ENCODE assay signal across 8 cellular contexts in genomic region chr3:120348065-120348980, GRCh38. TPM values are rescaled to one million over a fixed set of nuclear protein-coding genes. Genes with fewer than 3 reads are reported as not detected.
DNase-seq lines count a peak whose midpoint lies in the region; ATAC-seq and FAIRE-seq lines count a peak whose summit lies in the region.

No MANE protein-coding gene starts in this region.

- peak overlapping the region; percentile 93 for H3K27ac ChIP-seq in rectal smooth muscle tissue (ENCODE audit: low read depth, low read length)

- no peaks in the 10 kb centered on the region for H3K27me3 ChIP-seq in rectal smooth muscle tissue (ENCODE audit: control insufficient read depth, insufficient read depth, low read length)

- DNase-seq in DMS53 treated with DMSO at 0.1 percent for 48 hours (lab: John Stamatoyannopoulos, UW; ENCODE audit: unreplicated experiment) (peak; percentile 12), OCI-M1 (lab: John Stamatoyannopoulos, UW) (peak; percentile 52), activated gamma-delta T cell (lab: John Stamatoyannopoulos, UW) (peak; percentile 50), frontal cortex (ENCODE audit: low spot score in 2 of 2) (peak; percentile 11 to 22), NCI-H2196 (lab: John Stamatoyannopoulos, UW; ENCODE audit: unreplicated experiment) (no peak)

- H3K9ac ChIP-seq in rectal smooth muscle tissue (ENCODE audit: low read length): peak overlapping the region; percentile 60

- no peak for FAIRE-seq in frontal cortex (lab: Jason Lieb, UNC)

- peaks cover 6% of the 10 kb centered on the region for H3K4me1 ChIP-seq in rectal smooth muscle tissue (ENCODE audit: control insufficient read depth, insufficient read depth, low read length)

- peak; percentile 53 for ATAC-seq in GM19467 (IDR thresholded peaks at IDR 0.05; ENCODE audit: unreplicated experiment)
- peak; percentile 13 for ATAC-seq in HG03558 (IDR thresholded peaks at IDR 0.05; ENCODE audit: extremely low read depth, unreplicated experiment)

- peak overlapping the region; percentile 92 for H3K4me3 ChIP-seq in rectal smooth muscle tissue (ENCODE audit: low read length)

- H3K36me3 ChIP-seq in rectal smooth muscle tissue (ENCODE audit: control insufficient read depth, insufficient read depth, low read length): no peaks in the 10 kb centered on the region

RNA-seq across cellular contexts. Expression of gene LRRC58, which starts 0.8 kb away (rescaled TPM):
- total RNA-seq in frontal cortex: 22.8 TPM
